Comparison of ENCODE assay signal across 6 cellular contexts in genomic region chr1:244006381-244006901, GRCh38.
"Had no signal": no experiment of that assay in that cellular context is flagged by ENCODE, and none has a peak within 500 bp of the region (broad histone marks: within the 10 kb centered on the region; RNA-seq: fewer than 3 reads in every experiment).

No MANE protein-coding gene starts in this region.

- ATAC-seq: K562 had no signal

- H3K4me3 ChIP-seq: K562 had no signal

- H3K9ac ChIP-seq: KMS-11 had no signal

- DNase-seq: IMR-90, KBM-7, KG1 had no signal

- H3K27ac ChIP-seq: HL-60, KMS-11 had no signal

- FAIRE-seq: K562 had no signal

- H3K4me2 ChIP-seq: KMS-11 had no signal
